Comparison of ENCODE assay signal across 8 cellular contexts in the genomic region with DNA sequence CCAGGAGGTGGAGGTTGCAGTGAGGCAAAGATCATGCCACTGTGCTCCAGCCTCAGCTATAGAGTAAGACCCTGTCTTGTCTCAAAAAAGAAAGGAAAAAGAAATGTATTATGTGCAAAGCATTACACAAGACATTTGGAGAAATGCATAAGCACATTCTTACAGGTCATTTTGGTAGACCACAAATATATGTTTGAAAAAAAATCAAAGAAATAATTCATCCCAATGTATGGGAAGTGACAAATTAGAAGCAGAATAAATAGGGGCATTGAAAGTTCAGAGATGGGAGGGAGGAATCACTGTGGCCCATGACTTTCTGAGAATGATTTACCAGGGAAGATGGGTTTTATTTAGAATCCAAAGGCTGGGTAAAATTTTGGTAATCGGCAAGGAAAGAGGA.
"Had no signal": no experiment of that assay in that cellular context is flagged by ENCODE, and none has a peak within 500 bp of the region (broad histone marks: within the 10 kb centered on the region; RNA-seq: fewer than 3 reads in every experiment).

No MANE protein-coding gene starts in this region.

- H3K9me3 Mint-ChIP-seq: HFFc6 had no signal

- DNase-seq: GM23248, GOT3, H7, HFFc6, KBM-7 had no signal

- H3K27ac Mint-ChIP-seq: HFFc6, IgD-negative memory B cell had no signal

- H3K27me3 Mint-ChIP-seq: IgD-negative memory B cell had no signal

- ATAC-seq: HCT116, HepG2 had no signal

- H3K4me1 Mint-ChIP-seq: IgD-negative memory B cell had no signal

- H3K36me3 Mint-ChIP-seq: IgD-negative memory B cell had no signal

- H3K4me3 Mint-ChIP-seq: HFFc6, IgD-negative memory B cell had no signal
